In genomic region chr1:208652300-208653160, GRCh38 we compare ENCODE assay signal across 8 cellular contexts.
DNase-seq lines count a peak whose midpoint lies in the region; ATAC-seq and TF ChIP-seq lines count a peak whose summit lies in the region.

No MANE protein-coding gene starts in this region.

- H3K27me3 ChIP-seq in upper lobe of left lung: no peaks in the 10 kb centered on the region

- H3K9me3 ChIP-seq in mucosa of descending colon: no peaks in the 10 kb centered on the region
- H3K9me3 ChIP-seq in upper lobe of left lung: no peaks in the 10 kb centered on the region

- ATAC-seq in GM18519 (IDR thresholded peaks at IDR 0.05; ENCODE audit: low FRiP score, unreplicated experiment) (peak; percentile 67), HG03060 (IDR thresholded peaks at IDR 0.05; ENCODE audit: low read depth, unreplicated experiment) (peak; percentile 73), mucosa of descending colon (peak; percentile 93), upper lobe of left lung (ENCODE audit: low FRiP score in 2 of 2) (peak; percentile 88)

- TF ChIP-seq CTCF in mucosa of descending colon (IDR thresholded peaks at IDR 0.05) (peak; percentile 49), upper lobe of left lung (IDR thresholded peaks at IDR 0.05) (peak; percentile 55 to 79 (median 77))

- no peaks in the 10 kb centered on the region for H3K4me1 ChIP-seq in mucosa of descending colon (ENCODE audit: low read depth)
- no peaks in the 10 kb centered on the region for H3K4me1 ChIP-seq in upper lobe of left lung

- TF ChIP-seq POLR2A in erythroblast (IDR thresholded peaks at IDR 0.05; ENCODE audit: low read length) (no peak), upper lobe of left lung (IDR thresholded peaks at IDR 0.05) (no peak)

- no peak overlapping the region for H3K27ac ChIP-seq in upper lobe of left lung

- no peak overlapping the region for H3K4me3 ChIP-seq in mucosa of descending colon
- H3K4me3 ChIP-seq in upper lobe of left lung: no peak overlapping the region

- TF ChIP-seq EP300 in upper lobe of left lung (IDR thresholded peaks at IDR 0.05): no peak

- 15 to 18% methylated on average over 8 of the region's 8 CpGs for WGBS in upper lobe of left lung, 2 donors

- intact Hi-C loops in mucosa of descending colon (cut with DNase I, micrococcal nuclease): loop anchor here in 1 of 2 donors (5.0 kb wide), 1 partner anchor 555 kb away; no protein-coding TSS in a partner anchor

- H3K36me3 ChIP-seq in mucosa of descending colon (ENCODE audit: low read depth): no peaks in the 10 kb centered on the region
- no peaks in the 10 kb centered on the region for H3K36me3 ChIP-seq in upper lobe of left lung

- DNase-seq in AML-193 (lab: John Stamatoyannopoulos, UW) (peak; percentile 19 to 38), NCI-H2107 (lab: John Stamatoyannopoulos, UW) (peak; percentile 74), UCSD-AML1 (lab: John Stamatoyannopoulos, UW; ENCODE audit: unreplicated experiment) (peak; percentile 16), erythroblast (lab: John Stamatoyannopoulos, UW) (peak; percentile 14 to 43), mucosa of descending colon (peak in 2 of 3 donors; percentile 40 to 68), upper lobe of left lung (peak in 1 of 2 donors; percentile 40)
